Comparison of ENCODE assay signal across 1 cellular context in genomic region chr7:151039850-151040548, GRCh38.
TF ChIP-seq lines count a peak whose summit lies in the region.

No MANE protein-coding gene starts in this region.

TF ChIP-seq in SK-N-SH, 30 proteins besides CTCF, POLR2A, EP300 and RAD21 (continued from another document):
- TF ChIP-seq REST (IDR thresholded peaks at IDR 0.05; ENCODE audit: low read depth, low read length): no peak
- no peak for TF ChIP-seq ZBTB33 (IDR thresholded peaks at IDR 0.05; ENCODE audit: borderline replicate concordance, low read depth)
- TF ChIP-seq NFIC (IDR thresholded peaks at IDR 0.05; ENCODE audit: borderline replicate concordance): no peak
- no peak for TF ChIP-seq FOSL2 (IDR thresholded peaks at IDR 0.05; ENCODE audit: borderline replicate concordance, low read depth)
- TF ChIP-seq TEAD4 (IDR thresholded peaks at IDR 0.05; ENCODE audit: borderline replicate concordance, insufficient read depth): no peak
- no peak for TF ChIP-seq ELF1 (IDR thresholded peaks at IDR 0.05)
- TF ChIP-seq FOXM1 (IDR thresholded peaks at IDR 0.05; ENCODE audit: low read depth): no peak
- no peak for TF ChIP-seq USF2 (IDR thresholded peaks at IDR 0.05; ENCODE audit: borderline replicate concordance, low read depth, low read length)
- no peak for TF ChIP-seq GABPA (IDR thresholded peaks at IDR 0.05; ENCODE audit: low read depth)
- no peak for TF ChIP-seq POLR2AphosphoS5 (IDR thresholded peaks at IDR 0.05; ENCODE audit: low read depth, low read length)
- TF ChIP-seq GATA2 (CRISPR knock-in tag; IDR thresholded peaks at IDR 0.05): no peak
- no peak for TF ChIP-seq SIN3A (IDR thresholded peaks at IDR 0.05; ENCODE audit: borderline replicate concordance, low read depth, low read length)
- TF ChIP-seq RCOR1 (IDR thresholded peaks at IDR 0.05; ENCODE audit: low read length): no peak
- TF ChIP-seq RFX5 (IDR thresholded peaks at IDR 0.05; ENCODE audit: low read length): no peak
- TF ChIP-seq MXI1 (IDR thresholded peaks at IDR 0.05; ENCODE audit: low read depth, low read length): no peak
- no peak for TF ChIP-seq CHD2 (IDR thresholded peaks at IDR 0.05; ENCODE audit: low read length, partially characterized antibody)
- no peak for TF ChIP-seq IRF3 (IDR thresholded peaks at IDR 0.05; ENCODE audit: low read depth, low read length)
- no peak for TF ChIP-seq SMC3 (IDR thresholded peaks at IDR 0.05; ENCODE audit: low read depth, low read length)
- TF ChIP-seq NRF1 (IDR thresholded peaks at IDR 0.05; ENCODE audit: low read depth, low read length): no peak
